1 cellular context compared by ENCODE assay signal in genomic region chr2:205273148-205273547, GRCh38.
TF ChIP-seq lines count a peak whose summit lies in the region.

No MANE protein-coding gene starts in this region.

TF ChIP-seq in HepG2, 621 proteins besides CTCF, POLR2A, EP300 and RAD21 (continued from another document):
- no peak for TF ChIP-seq PATZ1 (CRISPR knock-in tag; IDR thresholded peaks at IDR 0.05)
- TF ChIP-seq ZNF747 (CRISPR knock-in tag; IDR thresholded peaks at IDR 0.05; ENCODE audit: borderline replicate concordance) = no peak
- no peak for TF ChIP-seq RCOR2 (CRISPR knock-in tag; IDR thresholded peaks at IDR 0.05)
- TF ChIP-seq ZMAT5 (CRISPR knock-in tag; IDR thresholded peaks at IDR 0.05; ENCODE audit: borderline replicate concordance, low read depth) = no peak
- TF ChIP-seq TFE3 (CRISPR knock-in tag; IDR thresholded peaks at IDR 0.05) = no peak
- no peak for TF ChIP-seq ZNF550 (CRISPR knock-in tag; IDR thresholded peaks at IDR 0.05; ENCODE audit: borderline replicate concordance)
